In the genomic region with DNA sequence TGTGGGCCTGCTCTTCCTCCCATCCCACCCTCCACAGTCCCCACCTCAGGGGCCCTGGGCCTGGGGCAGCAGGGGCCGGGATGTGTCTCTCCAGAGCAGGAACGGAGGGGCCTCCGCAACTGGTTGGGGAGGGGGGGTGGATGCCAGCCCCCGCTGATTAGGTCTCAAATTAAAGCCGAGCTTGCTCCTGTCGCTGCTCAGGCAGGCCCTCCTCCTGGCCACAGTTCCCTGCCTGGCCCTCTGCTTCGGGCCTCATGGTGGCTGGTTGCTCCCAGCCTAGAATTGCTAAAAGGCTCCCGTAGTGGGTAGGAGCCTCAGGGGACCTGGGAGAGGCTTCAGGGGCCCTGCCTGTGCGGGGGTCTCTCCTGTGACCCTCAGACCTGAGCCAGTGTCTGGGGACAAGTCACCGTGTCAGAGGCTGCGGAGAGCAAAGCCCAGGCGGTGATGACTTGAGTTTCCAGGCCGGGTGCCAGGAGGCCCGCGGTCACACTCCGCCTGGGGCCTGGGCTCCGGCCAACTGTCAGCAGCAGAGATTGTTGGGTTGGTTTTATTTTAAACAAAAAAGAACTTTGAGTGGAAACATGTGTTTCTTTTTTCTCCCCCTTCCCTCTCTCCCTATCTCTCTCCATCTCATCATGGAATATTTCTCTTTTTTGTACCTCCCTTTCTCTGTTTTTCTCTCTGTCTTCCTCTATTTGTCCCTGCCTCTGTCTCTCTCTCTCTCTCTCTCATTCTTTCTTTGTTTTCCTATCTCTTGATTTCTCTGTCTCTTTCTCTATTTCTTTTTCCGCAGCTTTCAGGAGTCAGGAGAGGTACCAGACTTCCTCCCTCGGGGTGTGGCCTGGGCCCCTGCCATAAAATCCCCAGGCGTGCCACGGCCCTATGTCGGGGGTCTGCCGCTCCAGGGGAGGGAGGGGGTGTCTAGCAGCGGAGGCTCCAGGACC, we compare ENCODE assay signal across 1 cellular context.
TF ChIP-seq lines count a peak whose summit lies in the region.

No MANE protein-coding gene starts in this region.

TF ChIP-seq in HepG2, 621 proteins besides CTCF, POLR2A, EP300 and RAD21 (continued from another document):
- 0 out of 2 replicates have a peak, but pooled peaks have one; percentile 24 for TF ChIP-seq HNF1B (CRISPR knock-in tag; IDR thresholded peaks at IDR 0.05)
- no peak; the same call in 1 of the 2 replicates for TF ChIP-seq YEATS2 (CRISPR knock-in tag; IDR thresholded peaks at IDR 0.05; ENCODE audit: borderline replicate concordance)
- 0 out of 2 replicates have a peak, but pooled peaks have one; percentile 41 for TF ChIP-seq IKZF5 (CRISPR knock-in tag; IDR thresholded peaks at IDR 0.05)
- no peak for TF ChIP-seq ZFP41 (CRISPR knock-in tag; IDR thresholded peaks at IDR 0.05; ENCODE audit: borderline replicate concordance)
- TF ChIP-seq SMAD1 (CRISPR knock-in tag; IDR thresholded peaks at IDR 0.05; ENCODE audit: borderline replicate concordance, low read depth), result peak; percentile 43; the same call in 1 of the 2 replicates
- TF ChIP-seq RXRA (CRISPR knock-in tag; IDR thresholded peaks at IDR 0.05), result peak; percentile 52; the same call in 1 of the 2 replicates
- TF ChIP-seq, protein P1, sequence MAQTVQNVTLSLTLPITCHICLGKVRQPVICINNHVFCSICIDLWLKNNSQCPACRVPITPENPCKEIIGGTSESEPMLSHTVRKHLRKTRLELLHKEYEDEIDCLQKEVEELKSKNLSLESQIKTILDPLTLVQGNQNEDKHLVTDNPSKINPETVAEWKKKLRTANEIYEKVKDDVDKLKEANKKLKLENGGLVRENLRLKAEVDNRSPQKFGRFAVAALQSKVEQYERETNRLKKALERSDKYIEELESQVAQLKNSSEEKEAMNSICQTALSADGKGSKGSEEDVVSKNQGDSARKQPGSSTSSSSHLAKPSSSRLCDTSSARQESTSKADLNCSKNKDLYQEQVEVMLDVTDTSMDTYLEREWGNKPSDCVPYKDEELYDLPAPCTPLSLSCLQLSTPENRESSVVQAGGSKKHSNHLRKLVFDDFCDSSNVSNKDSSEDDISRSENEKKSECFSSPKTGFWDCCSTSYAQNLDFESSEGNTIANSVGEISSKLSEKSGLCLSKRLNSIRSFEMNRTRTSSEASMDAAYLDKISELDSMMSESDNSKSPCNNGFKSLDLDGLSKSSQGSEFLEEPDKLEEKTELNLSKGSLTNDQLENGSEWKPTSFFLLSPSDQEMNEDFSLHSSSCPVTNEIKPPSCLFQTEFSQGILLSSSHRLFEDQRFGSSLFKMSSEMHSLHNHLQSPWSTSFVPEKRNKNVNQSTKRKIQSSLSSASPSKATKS (CRISPR knock-in tag; IDR thresholded peaks at IDR 0.05), result no peak
- 0 out of 2 replicates have a peak, but pooled peaks have one; percentile 31 for TF ChIP-seq MEIS2 (CRISPR knock-in tag; IDR thresholded peaks at IDR 0.05)
